In genomic region chr4:107625503-107625902, GRCh38 we compare ENCODE assay signal across 2 cellular contexts.
TF ChIP-seq lines count a peak whose summit lies in the region.

No MANE protein-coding gene starts in this region.

TF ChIP-seq in IMR-90, 13 proteins besides CTCF, POLR2A, EP300 and RAD21:
- TF ChIP-seq CEBPB (IDR thresholded peaks at IDR 0.05; ENCODE audit: low read depth, low read length) (peak; percentile 83), FOS (IDR thresholded peaks at IDR 0.05; ENCODE audit: low read depth, low read length) (no peak), ELK1 (IDR thresholded peaks at IDR 0.05; ENCODE audit: borderline replicate concordance, low read depth, low read length) (no peak), MXI1 (IDR thresholded peaks at IDR 0.05; ENCODE audit: borderline replicate concordance, low read depth, low read length) (no peak), CHD1 (IDR thresholded peaks at IDR 0.05; ENCODE audit: low read depth, low read length) (no peak), MAFK (IDR thresholded peaks at IDR 0.05; ENCODE audit: low read depth, low read length) (no peak), SMC3 (IDR thresholded peaks at IDR 0.05; ENCODE audit: low read depth, low read length) (no peak)

TF ChIP-seq in H1, 55 proteins besides CTCF, POLR2A, EP300 and RAD21:
- TF ChIP-seq CHD7 (IDR thresholded peaks at IDR 0.05; ENCODE audit: insufficient replicate concordance, low read length), result no peak
- peak; percentile 44; the same call in 1 of the 2 replicates for TF ChIP-seq CEBPB (IDR thresholded peaks at IDR 0.05; ENCODE audit: low read depth, low read length)
